ENCODE assay signal across 8 cellular contexts in genomic region chr14:104724407-104724980, GRCh38. TPM values are rescaled to one million over a fixed set of nuclear protein-coding genes. Genes with fewer than 3 reads are reported as not detected.
DNase-seq lines count a peak whose midpoint lies in the region; ATAC-seq and TF ChIP-seq lines count a peak whose summit lies in the region.

No MANE protein-coding gene starts in this region.

- H3K4me1 ChIP-seq in OCI-LY3 (ENCODE audit: low read length) (no peaks in the 10 kb centered on the region), thyroid gland (peaks cover 15 to 24% of the 10 kb centered on the region in 2 donors)

- 6% methylated on average over 14 to 22 of the region's 27 CpGs for WGBS in lower leg skin, 2 donors
- 1 to 8% methylated on average over 7 to 9 of the region's 27 CpGs for WGBS in thyroid gland, 2 donors

- H3K36me3 Mint-ChIP-seq in MCF 10A (ENCODE audit: insufficient read depth, unreplicated experiment) (peaks cover 20% of the 10 kb centered on the region), endothelial cell (ENCODE audit: low read depth, unreplicated experiment) (peaks cover 14% of the 10 kb centered on the region)

- H3K4me1 Mint-ChIP-seq in MCF 10A (ENCODE audit: insufficient read depth, unreplicated experiment) (no peaks in the 10 kb centered on the region), endothelial cell (ENCODE audit: unreplicated experiment) (peaks cover 2% of the 10 kb centered on the region)

- no peaks in the 10 kb centered on the region for H4K20me1 ChIP-seq in OCI-LY3 (ENCODE audit: insufficient read depth, low read length)

- no peaks in the 10 kb centered on the region for H3K79me2 ChIP-seq in OCI-LY3 (ENCODE audit: low read length)

- H3K27ac ChIP-seq in OCI-LY3 (ENCODE audit: low read length) (no peak overlapping the region), thyroid gland (peak overlapping the region in 2 of 3 donors; percentile 7 to 24)

- no peak overlapping the region for H2AFZ ChIP-seq in OCI-LY3 (ENCODE audit: low read depth, low read length)

- H3K4me3 ChIP-seq in OCI-LY3 (ENCODE audit: low read length) (peak overlapping the region; percentile 86), lower leg skin (ENCODE audit: low read depth, poor library complexity, severe bottlenecking) (peak overlapping the region; percentile 51), thyroid gland (replicated peaks in 1 of 3) (peak overlapping the region; percentile 1 to 69 (median 61))

- BruUV-seq in MCF 10A (replicated peaks; lab: Mats Ljungman, UMichigan), result no TSS peak

- intact Hi-C loops in MCF 10A (cut with micrococcal nuclease) (no loop called here), lower leg skin (cut with DNase I; ENCODE audit: low total_unique reads) (no loop called here), thyroid gland (cut with DNase I) (no loop called here)

- H3K4me3 Mint-ChIP-seq in MCF 10A (ENCODE audit: unreplicated experiment) (peak overlapping the region; percentile 58), endothelial cell (ENCODE audit: unreplicated experiment) (no peak overlapping the region)

- POLR2A ChIA-PET in MCF 10A (lab: Yijun Ruan, JAX), result interaction anchor here (0.6 to 6.2 kb wide), 4 partner anchors 10 to 630 kb away, joined by 3 to 35 read pairs (median 4); no protein-coding TSS in a partner anchor

- no peak for ATAC-seq in GM18868 (IDR thresholded peaks at IDR 0.05; ENCODE audit: unreplicated experiment)

- H3K27me3 ChIP-seq in OCI-LY3 (ENCODE audit: low read depth, low read length), result peaks cover 20% of the 10 kb centered on the region
- H3K27me3 ChIP-seq in thyroid gland, result no peaks in the 10 kb centered on the region

- H3K9me3 Mint-ChIP-seq in MCF 10A (ENCODE audit: unreplicated experiment), result no peaks in the 10 kb centered on the region
- no peaks in the 10 kb centered on the region for H3K9me3 Mint-ChIP-seq in endothelial cell (ENCODE audit: unreplicated experiment)

- DNase-seq in EH (ENCODE audit: low read depth) (peak; percentile 31), MCF 10A (ENCODE audit: unreplicated experiment) (no peak), lower leg skin (ENCODE audit: low spot score in 2 of 2) (no peak), thyroid gland (peak; percentile 52 to 72), NCI-H187 treated with DMSO at 0.1 percent for 48 hours (lab: John Stamatoyannopoulos, UW) (no peak), endothelial cell (ENCODE audit: low spot score) (no peak)

- no peak for TF ChIP-seq CTCF in OCI-LY3 (IDR thresholded peaks at IDR 0.05; ENCODE audit: low read depth, low read length)
- TF ChIP-seq CTCF in MCF 10A (IDR thresholded peaks at IDR 0.05; ENCODE audit: unreplicated experiment), result no peak
- no peak for TF ChIP-seq CTCF in lower leg skin (IDR thresholded peaks at IDR 0.05)
- no peak for TF ChIP-seq CTCF in thyroid gland (IDR thresholded peaks at IDR 0.05)
- no peak for TF ChIP-seq CTCF in endothelial cell (IDR thresholded peaks at IDR 0.05; ENCODE audit: unreplicated experiment)

- H3K27me3 Mint-ChIP-seq in MCF 10A (ENCODE audit: insufficient read depth, unreplicated experiment) (no peaks in the 10 kb centered on the region), endothelial cell (ENCODE audit: unreplicated experiment) (peaks cover 30% of the 10 kb centered on the region)

- H3K36me3 ChIP-seq in OCI-LY3 (replicated peaks; ENCODE audit: low read depth, low read length) (no peaks in the 10 kb centered on the region), thyroid gland (no peaks in the 10 kb centered on the region)

- H3K9ac ChIP-seq in OCI-LY3 (ENCODE audit: low read length), result no peak overlapping the region

- no peaks in the 10 kb centered on the region for H3K9me3 ChIP-seq in OCI-LY3 (ENCODE audit: insufficient read depth, low read length)
- H3K9me3 ChIP-seq in thyroid gland, result no peaks in the 10 kb centered on the region

- peak overlapping the region; percentile 87 for H3K4me2 ChIP-seq in OCI-LY3 (ENCODE audit: low read length)

- H3K27ac Mint-ChIP-seq in MCF 10A (ENCODE audit: low read depth, unreplicated experiment) (no peak overlapping the region), endothelial cell (ENCODE audit: unreplicated experiment) (no peak overlapping the region)

- TF ChIP-seq POLR2A in lower leg skin (IDR thresholded peaks at IDR 0.05) (no peak), thyroid gland (IDR thresholded peaks at IDR 0.05) (no peak)

- CTCF ChIA-PET in MCF 10A (lab: Yijun Ruan, JAX), result interaction anchor here (1.6 to 5.9 kb wide), 3 partner anchors 11 to 30 kb away, joined by 3 to 85 read pairs (median 36); partner anchors contain the start of gene SIVA1

RNA-seq across cellular contexts. Expression of gene ADSS1, which starts 0.5 kb away (rescaled TPM):
- total RNA-seq in MCF 10A (2022), result 2.9 and 5.2 TPM in 2 replicates
- 1 to 10 TPM; 5.5 to 8.7 (median 7.2) TPM for total RNA-seq in lower leg skin
- 10 to 100 TPM; 13.6 to 26.2 (median 18.9) TPM for total RNA-seq in thyroid gland
- 6.1 TPM for total RNA-seq in endothelial cell (ENCODE audit: unreplicated experiment)

RNA-seq across cellular contexts. Expression of gene SIVA1, which starts 28.5 kb away (rescaled TPM):
- total RNA-seq in MCF 10A (2022) (63.3 and 72.7 TPM in 2 replicates), lower leg skin (100 to 1,000 TPM; 162 to 174 (median 168) TPM), thyroid gland (100 to 1,000 TPM; 137 to 388 (median 239) TPM), endothelial cell (ENCODE audit: unreplicated experiment) (84.3 TPM)

RNA-seq across cellular contexts. Expression of gene INF2, which starts 35.1 kb away (rescaled TPM):
- total RNA-seq in MCF 10A (2022), result 91.6 and 102 TPM in 2 replicates
- 100 to 1,000 TPM in 1 of 4 donors, 10 to 100 TPM in 3; 63.8 to 121 (median 83.9) TPM for total RNA-seq in lower leg skin
- 10 to 100 TPM; 35.1 to 54.7 (median 42.5) TPM for total RNA-seq in thyroid gland
- total RNA-seq in endothelial cell (ENCODE audit: unreplicated experiment), result 97.2 TPM

Comparison
In these comparisons a context has a peak if more than half of its experiments do, and no peak if none do; other contexts are left out.
1. DNase-seq: peak in EH (single experiment) and thyroid gland (2 of 2); none in MCF 10A (single experiment), lower leg skin (0 of 2), NCI-H187 treated with DMSO at 0.1 percent for 48 hours (single experiment) and endothelial cell (single experiment).
2. Peak in every context shown above with its lines, with median percentiles within 50 percentile points of each other: H3K4me3 ChIP-seq.